Comparison of ENCODE assay signal across 19 cellular contexts in genomic region chr2:222939979-222940378, GRCh38.
"Had no signal": no experiment of that assay in that cellular context is flagged by ENCODE, and none has a peak within 500 bp of the region (broad histone marks: within the 10 kb centered on the region; RNA-seq: fewer than 3 reads in every experiment).

No MANE protein-coding gene starts in this region.

- H3K4me3 ChIP-seq: esophagus squamous epithelium, lower lobe of right lung, mucosa of descending colon, pancreas, spleen, testis, tibial artery had no signal

- H3K4me1 ChIP-seq: lower lobe of right lung, pancreas had no signal

- ATAC-seq: sciatic nerve had no signal

- H3K4me3 Mint-ChIP-seq: effector memory CD8-positive, alpha-beta T cell; immature natural killer cell; mesothelial cell of epicardium; naive B cell; natural killer cell treated with Interleukin-12 subunit alpha and Interleukin-12 subunit beta and Interleukin-15 and Interleukin-18, amount 100 ng/mL, for 72 hours; neural crest cell; stimulated activated memory B cell treated with anti-CD40 and anti-IgM and Interleukin-4, amounts not matched to agents 10 μg/mL and 1 μg/mL and 100 μg/mL, for 72 hours; type B pancreatic cell had no signal

- H3K27me3 Mint-ChIP-seq: effector memory CD8-positive, alpha-beta T cell; naive B cell; natural killer cell treated with Interleukin-12 subunit alpha and Interleukin-12 subunit beta and Interleukin-15 and Interleukin-18, amount 100 ng/mL, for 72 hours; stimulated activated memory B cell treated with anti-CD40 and anti-IgM and Interleukin-4, amounts not matched to agents 10 μg/mL and 1 μg/mL and 100 μg/mL, for 72 hours; type B pancreatic cell had no signal

- H3K4me1 Mint-ChIP-seq: stimulated activated memory B cell treated with anti-CD40 and anti-IgM and Interleukin-4, amounts not matched to agents 10 μg/mL and 1 μg/mL and 100 μg/mL, for 72 hours had no signal

- H3K27me3 ChIP-seq: esophagus squamous epithelium, neutrophil, pancreas, spleen, testis, tibial artery had no signal

- DNase-seq: cortex of kidney, esophagus squamous epithelium, left ventricle myocardium superior, lower lobe of right lung, spleen, tibial artery had no signal

- H3K27ac Mint-ChIP-seq: effector memory CD8-positive, alpha-beta T cell; immature natural killer cell; mesothelial cell of epicardium; natural killer cell treated with Interleukin-12 subunit alpha and Interleukin-12 subunit beta and Interleukin-15 and Interleukin-18, amount 100 ng/mL, for 72 hours; stimulated activated memory B cell treated with anti-CD40 and anti-IgM and Interleukin-4, amounts not matched to agents 10 μg/mL and 1 μg/mL and 100 μg/mL, for 72 hours; type B pancreatic cell had no signal

- H3K9me3 ChIP-seq: neutrophil, pancreas, testis had no signal

- H3K27ac ChIP-seq: esophagus squamous epithelium, lower lobe of right lung, neutrophil, pancreas, spleen, testis, tibial artery had no signal
